In the genomic region with DNA sequence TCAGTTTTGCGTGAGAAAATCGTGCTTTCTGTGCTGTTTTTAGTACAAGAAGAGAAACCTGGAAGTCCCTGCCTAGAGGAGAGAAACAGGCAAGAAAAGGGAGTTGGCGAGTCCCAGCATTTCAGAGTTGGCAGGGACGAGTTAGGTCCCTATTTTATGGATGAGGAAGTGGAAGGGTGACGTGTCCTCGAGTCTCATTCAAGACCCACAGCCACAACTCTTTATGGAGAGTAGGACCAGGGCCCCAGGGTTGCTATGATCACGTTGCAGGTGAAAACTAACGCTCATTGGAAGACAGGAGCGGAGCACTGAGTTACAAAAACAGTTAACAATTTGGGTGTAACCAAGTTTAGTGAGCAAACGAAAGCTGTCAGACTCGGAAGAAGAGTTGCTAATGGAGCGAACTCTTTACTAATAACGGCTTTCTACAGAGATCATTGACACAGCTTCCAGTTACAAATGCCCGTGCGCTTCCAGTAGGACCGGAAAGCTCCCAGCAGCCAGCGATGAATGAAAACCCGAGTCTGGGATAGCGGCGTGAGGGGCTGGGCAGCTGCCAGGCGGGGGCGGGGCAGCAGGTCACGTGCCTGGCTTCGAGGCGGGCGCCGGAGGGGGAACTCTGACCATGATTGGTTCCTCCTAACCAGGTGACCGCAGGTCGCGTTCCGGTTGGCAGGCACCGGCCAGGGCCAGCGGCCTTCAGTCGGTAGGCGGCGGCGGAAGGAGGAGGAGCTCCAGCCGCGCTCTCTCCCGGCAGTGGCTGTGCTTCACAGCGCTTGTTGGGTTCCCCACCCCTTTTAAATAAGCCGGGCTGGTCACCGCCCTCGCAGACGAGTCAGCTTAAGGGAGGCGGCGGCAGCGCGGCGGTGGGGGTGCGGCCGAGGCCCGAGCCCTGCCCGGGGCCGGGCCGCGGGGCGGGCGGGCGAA, we compare ENCODE assay signal across 1 cellular context.
TF ChIP-seq lines count a peak whose summit lies in the region.

CCNYL1 (plus strand) TSS at position 827 of the 927 bp plus-strand sequence. CDS start 257 bp downstream, outside the sequence.

TF ChIP-seq in A549, 52 proteins besides CTCF, POLR2A, EP300 and RAD21 (continued from another document):
- TF ChIP-seq, protein P1, sequence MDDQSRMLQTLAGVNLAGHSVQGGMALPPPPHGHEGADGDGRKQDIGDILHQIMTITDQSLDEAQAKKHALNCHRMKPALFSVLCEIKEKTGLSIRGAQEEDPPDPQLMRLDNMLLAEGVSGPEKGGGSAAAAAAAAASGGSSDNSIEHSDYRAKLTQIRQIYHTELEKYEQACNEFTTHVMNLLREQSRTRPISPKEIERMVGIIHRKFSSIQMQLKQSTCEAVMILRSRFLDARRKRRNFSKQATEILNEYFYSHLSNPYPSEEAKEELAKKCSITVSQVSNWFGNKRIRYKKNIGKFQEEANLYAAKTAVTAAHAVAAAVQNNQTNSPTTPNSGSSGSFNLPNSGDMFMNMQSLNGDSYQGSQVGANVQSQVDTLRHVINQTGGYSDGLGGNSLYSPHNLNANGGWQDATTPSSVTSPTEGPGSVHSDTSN (IDR thresholded peaks at IDR 0.05), result no peak
- TF ChIP-seq FOSL2 (IDR thresholded peaks at IDR 0.05) (no peak), FOSL2 (CRISPR knock-in tag; IDR thresholded peaks at IDR 0.05) (no peak), RARB (CRISPR knock-in tag; IDR thresholded peaks at IDR 0.05) (no peak), TFCP2L1 (CRISPR knock-in tag; IDR thresholded peaks at IDR 0.05) (no peak), ZSCAN20 (CRISPR knock-in tag; IDR thresholded peaks at IDR 0.05) (no peak)
